ENCODE assay signal across 9 cellular contexts in the genomic region with DNA sequence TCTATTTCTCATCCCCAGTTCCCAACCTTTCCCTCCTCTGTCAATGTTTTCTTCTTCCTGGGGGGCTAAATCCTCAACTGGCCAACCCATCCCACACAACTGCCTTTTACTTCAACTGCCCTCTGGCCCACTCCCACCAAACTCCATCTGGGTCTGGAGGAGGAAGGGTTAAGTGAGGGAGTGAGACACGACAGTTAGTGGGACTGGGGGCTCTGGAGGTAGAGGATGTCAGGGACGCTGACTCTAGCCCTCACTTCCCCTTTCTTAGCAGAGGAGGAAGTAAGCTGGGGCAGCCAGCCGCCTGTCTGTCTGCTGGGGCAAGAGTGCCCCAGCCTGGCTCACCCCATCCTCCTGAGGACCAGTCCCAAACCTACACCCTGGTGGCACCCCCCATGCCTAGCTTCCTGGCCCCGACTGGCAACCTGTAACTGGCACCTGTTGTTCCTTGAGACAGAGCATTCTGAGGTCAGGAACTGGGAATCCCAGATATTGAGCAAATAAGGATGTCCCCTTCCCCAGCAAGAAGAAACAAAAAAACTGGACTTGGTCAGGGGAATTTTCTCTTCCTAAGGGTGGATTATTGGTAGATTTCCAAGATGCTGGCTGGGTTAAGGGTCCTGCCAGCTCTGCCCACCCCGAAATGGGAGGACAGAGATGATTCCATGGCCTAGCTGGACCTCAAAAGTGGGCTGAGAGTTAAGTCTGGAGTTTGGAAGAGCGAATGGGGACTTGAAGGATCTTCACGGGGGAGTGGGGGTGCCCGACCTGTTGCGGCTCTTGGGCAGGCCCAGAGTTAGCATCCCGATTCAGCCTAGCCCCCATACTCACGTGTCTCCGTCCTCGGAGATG. TPM values are rescaled to one million over a fixed set of nuclear protein-coding genes. Genes with fewer than 3 reads are reported as not detected.
DNase-seq lines count a peak whose midpoint lies in the region.
"Had no signal": no experiment of that assay in that cellular context is flagged by ENCODE, and none has a peak within 500 bp of the region (broad histone marks: within the 10 kb centered on the region; RNA-seq: fewer than 3 reads in every experiment).

No MANE protein-coding gene starts in this region.

- H3K4me3 Mint-ChIP-seq in IgD-negative memory B cell = peak overlapping the region; percentile 97 to 100 (median 100)
- H3K4me3 Mint-ChIP-seq in activated CD4-positive, alpha-beta memory T cell treated with anti-CD3 and anti-CD28 coated beads, Interleukin-2, amount 10 ng/mL, durations not matched to agents 7 days and 5 days = peak overlapping the region; percentile 97

- peak overlapping the region; percentile 99 to 100 (median 99) for H3K27ac Mint-ChIP-seq in IgD-negative memory B cell
- peak overlapping the region; percentile 94 for H3K27ac Mint-ChIP-seq in activated CD4-positive, alpha-beta memory T cell treated with anti-CD3 and anti-CD28 coated beads, Interleukin-2, amount 10 ng/mL, durations not matched to agents 7 days and 5 days

- peaks cover 40 to 44% (median 40%) of the 10 kb centered on the region in 3 donors for H3K4me1 Mint-ChIP-seq in IgD-negative memory B cell
- peaks cover 48% of the 10 kb centered on the region for H3K4me1 Mint-ChIP-seq in activated CD4-positive, alpha-beta memory T cell treated with anti-CD3 and anti-CD28 coated beads, Interleukin-2, amount 10 ng/mL, durations not matched to agents 7 days and 5 days

- peak; percentile 35 for DNase-seq in stimulated activated CD4-positive, alpha-beta T cell treated with anti-CD3 and anti-CD28 coated beads, Interleukin-1b, Interleukin-23, amount 100 ng/mL, for 48 hours
- DNase-seq in stimulated activated CD4-positive, alpha-beta T cell treated with anti-CD3 and anti-CD28 coated beads, Interleukin-2, amount 100 ng/mL, for 48 hours = no peak
- DNase-seq in activated CD4-positive, alpha-beta memory T cell treated with anti-CD3 and anti-CD28 coated beads, Interleukin-2, amount 10 ng/mL, durations not matched to agents 7 days and 5 days = peak; percentile 62
- DNase-seq in germinal center (ENCODE audit: low spot score) (peak; percentile 90), posterior vena cava (ENCODE audit: low spot score) (peak; percentile 89), DMS153 (lab: John Stamatoyannopoulos, UW) (no peak), HPDE6-E6E7 (ENCODE audit: extremely low spot score) (no peak)

- intact Hi-C loops in posterior vena cava (cut with DNase I) = loop anchor here in 1 of 2 donors (5.0 kb wide), 1 partner anchor 73 kb away; no protein-coding TSS in a partner anchor

- CTCF ChIA-PET in activated CD4-positive, alpha-beta memory T cell treated with anti-CD3 and anti-CD28 coated beads, Interleukin-2, amount 10 ng/mL, durations not matched to agents 7 days and 5 days (lab: Charles Lee) = interaction anchor here (0.9 to 2.1 kb wide), 10 partner anchors 9 to 74 kb away, joined by 3 to 9 read pairs (median 6); a partner anchor contains a TSS

- POLR2A ChIA-PET in activated CD4-positive, alpha-beta memory T cell treated with anti-CD3 and anti-CD28 coated beads, Interleukin-2, amount 10 ng/mL, durations not matched to agents 7 days and 5 days (lab: Charles Lee) = interaction anchor here (0.7 to 8.1 kb wide), 6 partner anchors 10 to 123 kb away, joined by 3 to 110 read pairs (median 5); a partner anchor contains a TSS

- peaks cover 5% of the 10 kb centered on the region for H3K36me3 Mint-ChIP-seq in IgD-negative memory B cell
- H3K36me3 Mint-ChIP-seq in activated CD4-positive, alpha-beta memory T cell treated with anti-CD3 and anti-CD28 coated beads, Interleukin-2, amount 10 ng/mL, durations not matched to agents 7 days and 5 days (ENCODE audit: low read depth) = peaks cover 32% of the 10 kb centered on the region

- H3K9me3 Mint-ChIP-seq in IgD-negative memory B cell = no peaks in the 10 kb centered on the region
- no peaks in the 10 kb centered on the region for H3K9me3 Mint-ChIP-seq in activated CD4-positive, alpha-beta memory T cell treated with anti-CD3 and anti-CD28 coated beads, Interleukin-2, amount 10 ng/mL, durations not matched to agents 7 days and 5 days

- H3K27me3 Mint-ChIP-seq in IgD-negative memory B cell = peaks cover 5% of the 10 kb centered on the region
- peaks cover 15% of the 10 kb centered on the region for H3K27me3 Mint-ChIP-seq in activated CD4-positive, alpha-beta memory T cell treated with anti-CD3 and anti-CD28 coated beads, Interleukin-2, amount 10 ng/mL, durations not matched to agents 7 days and 5 days

RNA-seq across cellular contexts. Expression of a gene that starts 1.0 kb away (rescaled TPM):
- polyA plus RNA-seq in IgD-negative memory B cell = 23.5 TPM
- 10 to 100 TPM; 20.8 to 21.7 TPM for total RNA-seq in activated CD4-positive, alpha-beta memory T cell treated with anti-CD3 and anti-CD28 coated beads, Interleukin-2, amount 10 ng/mL, durations not matched to agents 7 days and 5 days
- 1 to 10 TPM; 4.5 to 6.7 TPM for total RNA-seq in posterior vena cava

RNA-seq across cellular contexts. Expression of a gene that starts 5.9 kb away (rescaled TPM):
- polyA plus RNA-seq in IgD-negative memory B cell = not detected
- total RNA-seq in activated CD4-positive, alpha-beta memory T cell treated with anti-CD3 and anti-CD28 coated beads, Interleukin-2, amount 10 ng/mL, durations not matched to agents 7 days and 5 days = not detected
- not detected for total RNA-seq in posterior vena cava
- total RNA-seq: glomerular endothelial cell had no signal

RNA-seq across cellular contexts. Expression of a gene that starts 7.0 kb away (rescaled TPM):
- polyA plus RNA-seq in IgD-negative memory B cell = 42.6 TPM
- total RNA-seq in activated CD4-positive, alpha-beta memory T cell treated with anti-CD3 and anti-CD28 coated beads, Interleukin-2, amount 10 ng/mL, durations not matched to agents 7 days and 5 days = 10 to 100 TPM; 35.8 to 37.2 TPM
- 10 to 100 TPM; 23.1 to 28.9 TPM for total RNA-seq in posterior vena cava

RNA-seq across cellular contexts. Expression of a gene that starts 17.5 kb away (rescaled TPM):
- polyA plus RNA-seq in IgD-negative memory B cell = 435 TPM
- 100 to 1,000 TPM; 478 to 479 TPM for total RNA-seq in activated CD4-positive, alpha-beta memory T cell treated with anti-CD3 and anti-CD28 coated beads, Interleukin-2, amount 10 ng/mL, durations not matched to agents 7 days and 5 days
- total RNA-seq in posterior vena cava = 100 to 1,000 TPM; 414 to 463 TPM

RNA-seq across cellular contexts. Expression of a gene that starts 41.0 kb away (rescaled TPM):
- 5.4 TPM for polyA plus RNA-seq in IgD-negative memory B cell
- 10 to 100 TPM; 24.8 to 25.4 TPM for total RNA-seq in activated CD4-positive, alpha-beta memory T cell treated with anti-CD3 and anti-CD28 coated beads, Interleukin-2, amount 10 ng/mL, durations not matched to agents 7 days and 5 days
- 10 to 100 TPM; 76.5 to 80.0 TPM for total RNA-seq in posterior vena cava

Comparison
In these comparisons a context has a peak if more than half of its experiments do, and no peak if none do; other contexts are left out.
1. DNase-seq: peak in stimulated activated CD4-positive, alpha-beta T cell treated with anti-CD3 and anti-CD28 coated beads, Interleukin-1b, Interleukin-23, amount 100 ng/mL, for 48 hours (single experiment), activated CD4-positive, alpha-beta memory T cell treated with anti-CD3 and anti-CD28 coated beads, Interleukin-2, amount 10 ng/mL, durations not matched to agents 7 days and 5 days (single experiment), germinal center (single experiment) and posterior vena cava (single experiment); none in stimulated activated CD4-positive, alpha-beta T cell treated with anti-CD3 and anti-CD28 coated beads, Interleukin-2, amount 100 ng/mL, for 48 hours (0 of 2), DMS153 (single experiment) and HPDE6-E6E7 (single experiment).